ENCODE assay signal across 22 cellular contexts in genomic region chr3:56135941-56136340, GRCh38.
"Had no signal": no experiment of that assay in that cellular context is flagged by ENCODE, and none has a peak within 500 bp of the region (broad histone marks: within the 10 kb centered on the region; RNA-seq: fewer than 3 reads in every experiment).

No MANE protein-coding gene starts in this region.

- H3K36me3 Mint-ChIP-seq: activated naive CD8-positive, alpha-beta T cell; immature natural killer cell; naive thymus-derived CD8-positive, alpha-beta T cell had no signal

- H3K27me3 Mint-ChIP-seq: activated naive CD8-positive, alpha-beta T cell; brain; central memory CD8-positive, alpha-beta T cell had no signal

- H3K9me3 Mint-ChIP-seq: brain; endodermal cell; T-helper 2 cell treated with Interferon-gamma antibody and Interleukin-4, amounts not matched to agents 5 μg/mL and 100 μg/mL, for 36 hours had no signal

- DNase-seq: activated CD4-positive, alpha-beta T cell treated with anti-CD3 and anti-CD28 coated beads, Interleukin-2, amount 50 U/mL, for 4 hours; activated gamma-delta T cell treated with Interleukin-2 at 50 U/mL for 16 hours; amygdala; colonic mucosa; endodermal cell; immature natural killer cell; kidney glomerular epithelial cell; left ventricle myocardium inferior; naive thymus-derived CD8-positive, alpha-beta T cell; ovary; psoas muscle; right cardiac atrium; stimulated activated naive CD8-positive, alpha-beta T cell treated with anti-CD3 and anti-CD28 coated beads, Interleukin-15, Interleukin-2, amounts not matched to agents 100 U/mL and 50 U/mL, for 24 hours; substantia nigra; tibial artery; uterus had no signal

- H3K27me3 ChIP-seq: colonic mucosa, ovary, tibial artery, uterus had no signal

- H3K4me3 ChIP-seq: colonic mucosa, left ventricle myocardium inferior, ovary, psoas muscle, tibial artery, uterus had no signal

- FAIRE-seq: TTC549 had no signal

- H3K4me1 ChIP-seq: colonic mucosa, left ventricle myocardium inferior, psoas muscle, uterus had no signal

- H3K4me3 Mint-ChIP-seq: activated naive CD8-positive, alpha-beta T cell; brain; central memory CD8-positive, alpha-beta T cell; endodermal cell; immature natural killer cell; naive thymus-derived CD8-positive, alpha-beta T cell; T-helper 2 cell treated with Interferon-gamma antibody and Interleukin-4, amounts not matched to agents 5 μg/mL and 100 μg/mL, for 36 hours had no signal

- H3K9me3 ChIP-seq: colonic mucosa, left ventricle myocardium inferior, ovary, psoas muscle, tibial artery, uterus had no signal

- H3K27ac Mint-ChIP-seq: activated naive CD8-positive, alpha-beta T cell; endodermal cell; immature natural killer cell; naive thymus-derived CD8-positive, alpha-beta T cell; T-helper 2 cell treated with Interferon-gamma antibody and Interleukin-4, amounts not matched to agents 5 μg/mL and 100 μg/mL, for 36 hours had no signal

- H3K36me3 ChIP-seq: colonic mucosa, left ventricle myocardium inferior, ovary, tibial artery, uterus had no signal

- H3K4me1 Mint-ChIP-seq: central memory CD8-positive, alpha-beta T cell; immature natural killer cell; naive thymus-derived CD8-positive, alpha-beta T cell had no signal

- H3K27ac ChIP-seq: colonic mucosa, epithelial cell of prostate, left ventricle myocardium inferior, ovary, psoas muscle, tibial artery, uterus had no signal
